10 cellular contexts compared by ENCODE assay signal in the genomic region with DNA sequence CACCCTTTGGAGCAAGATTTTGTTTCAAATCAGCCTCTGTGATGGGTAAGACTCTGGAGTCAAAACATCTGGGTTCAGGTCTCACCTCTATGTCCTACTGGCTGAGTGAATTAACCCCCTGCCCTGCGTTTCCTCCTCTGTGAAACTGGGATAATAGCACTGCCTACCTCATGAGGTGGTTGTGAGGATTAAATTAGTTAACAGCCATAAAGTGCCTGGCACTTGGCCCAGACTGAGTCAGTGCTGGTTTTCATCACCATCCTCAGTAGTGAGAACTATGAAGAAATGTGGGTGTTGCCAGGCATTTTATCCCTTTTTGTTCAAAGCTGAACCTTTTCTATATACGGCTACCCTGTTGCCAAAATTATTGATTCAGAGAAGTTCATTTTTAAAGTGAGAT. TPM values are rescaled to one million over a fixed set of nuclear protein-coding genes. Genes with fewer than 3 reads are reported as not detected.
DNase-seq lines count a peak whose midpoint lies in the region; ATAC-seq and TF ChIP-seq lines count a peak whose summit lies in the region.
"Had no signal": no experiment of that assay in that cellular context is flagged by ENCODE, and none has a peak within 500 bp of the region (broad histone marks: within the 10 kb centered on the region; RNA-seq: fewer than 3 reads in every experiment).

No MANE protein-coding gene starts in this region.

- H3K4me3 ChIP-seq in breast epithelium (no peak overlapping the region), tibial artery (no peak overlapping the region), trophoblast cell (ENCODE audit: low read depth, low read length) (no peak overlapping the region)
- H3K4me3 ChIP-seq in naive thymus-derived CD4-positive, alpha-beta T cell (ENCODE audit: low read length), result no peak overlapping the region

- DNase-seq in MCF 10A (ENCODE audit: unreplicated experiment) (peak; percentile 95), breast epithelium (ENCODE audit: low spot score in 2 of 2) (no peak), left cardiac atrium (peak; percentile 81), tibial artery (peak; percentile 68 to 69), trophoblast cell (no peak)
- DNase-seq in activated T-cell treated with anti-CD3 and anti-CD28 coated beads, Interleukin-2, amount 50 U/mL, for 72 hours, result peak; percentile 48 to 59
- no peak for DNase-seq in naive thymus-derived CD4-positive, alpha-beta T cell
- DNase-seq: DND-41 had no signal

- peaks cover 81% of the 10 kb centered on the region for H3K36me3 Mint-ChIP-seq in MCF 10A (ENCODE audit: insufficient read depth, unreplicated experiment)
- peaks cover 11 to 24% of the 10 kb centered on the region in 2 donors for H3K36me3 Mint-ChIP-seq in activated T-cell treated with anti-CD3 and anti-CD28 coated beads, Interleukin-2, amount 50 U/mL, for 72 hours (ENCODE audit: insufficient read depth in 2 of 2)
- H3K36me3 Mint-ChIP-seq in naive thymus-derived CD4-positive, alpha-beta T cell, result peaks cover 19 to 65% (median 42%) of the 10 kb centered on the region in 5 donors

- H2AK5ac ChIP-seq in trophoblast cell (ENCODE audit: low read length), result no peak overlapping the region

- no peak for TF ChIP-seq CTCF in MCF 10A (IDR thresholded peaks at IDR 0.05; ENCODE audit: unreplicated experiment)
- TF ChIP-seq CTCF in breast epithelium (IDR thresholded peaks at IDR 0.05), result no peak
- no peak for TF ChIP-seq CTCF in tibial artery (IDR thresholded peaks at IDR 0.05)

- H3K27me3 ChIP-seq in breast epithelium (no peaks in the 10 kb centered on the region), tibial artery (no peaks in the 10 kb centered on the region), trophoblast cell (ENCODE audit: insufficient read depth, low read length) (no peaks in the 10 kb centered on the region)
- H3K27me3 ChIP-seq in naive thymus-derived CD4-positive, alpha-beta T cell (ENCODE audit: control insufficient read depth in 2 of 2, insufficient read depth in 2 of 2, low read length in 2 of 2), result no peaks in the 10 kb centered on the region

- CTCF ChIA-PET in MCF 10A (lab: Yijun Ruan, JAX), result interaction anchor here (0.6 to 1.5 kb wide), 5 partner anchors 23 to 284 kb away, joined by 3 to 5 read pairs (median 3); no protein-coding TSS in a partner anchor
- CTCF ChIA-PET in naive thymus-derived CD4-positive, alpha-beta T cell (lab: Charles Lee), result no interaction called here

- H3K18ac ChIP-seq in trophoblast cell (ENCODE audit: low read length), result no peak overlapping the region

- no peak overlapping the region for H3K9ac ChIP-seq in trophoblast cell (ENCODE audit: low read length)

- no peak overlapping the region for H2BK5ac ChIP-seq in trophoblast cell (ENCODE audit: low read depth, low read length, poor library complexity)

- H3K4me2 ChIP-seq in trophoblast cell (ENCODE audit: low read length), result no peak overlapping the region

- no peak overlapping the region for H3K4ac ChIP-seq in trophoblast cell (ENCODE audit: low read depth, low read length)

- H3K27ac ChIP-seq in breast epithelium, result no peak overlapping the region
- no peak overlapping the region for H3K27ac ChIP-seq in tibial artery
- no peak overlapping the region for H3K27ac ChIP-seq in trophoblast cell (ENCODE audit: low read depth, low read length)
- H3K27ac ChIP-seq in naive thymus-derived CD4-positive, alpha-beta T cell (ENCODE audit: low read depth, low read length), result no peak overlapping the region
- H3K27ac ChIP-seq: VCaP had no signal

- H3K4me1 Mint-ChIP-seq in MCF 10A (ENCODE audit: insufficient read depth, unreplicated experiment), result peaks cover 14% of the 10 kb centered on the region
- H3K4me1 Mint-ChIP-seq in activated T-cell treated with anti-CD3 and anti-CD28 coated beads, Interleukin-2, amount 50 U/mL, for 72 hours (ENCODE audit: low read depth), result peaks cover 49% of the 10 kb centered on the region
- H3K4me1 Mint-ChIP-seq in naive thymus-derived CD4-positive, alpha-beta T cell, result peaks cover 0 to 11% (median 0%) of the 10 kb centered on the region in 7 donors

- H3K36me3 ChIP-seq in breast epithelium, result no peaks in the 10 kb centered on the region
- peaks cover 28 to 62% (median 38%) of the 10 kb centered on the region in 3 donors for H3K36me3 ChIP-seq in tibial artery
- peaks cover 18 to 25% of the 10 kb centered on the region in 2 experiments for H3K36me3 ChIP-seq in trophoblast cell (ENCODE audit: control insufficient read depth in 1 of 2, insufficient read depth in 2 of 2, low read length in 2 of 2)
- H3K36me3 ChIP-seq in naive thymus-derived CD4-positive, alpha-beta T cell (ENCODE audit: control insufficient read depth in 2 of 3, insufficient read depth in 3 of 3, low read length in 3 of 3), result peaks cover 0 to 40% (median 0%) of the 10 kb centered on the region in 3 experiments

- intact Hi-C loops in MCF 10A (cut with micrococcal nuclease) (loop anchor here (2.0 kb wide), 1 partner anchor 185 kb away; no protein-coding TSS in a partner anchor), breast epithelium (cut with DNase I; ENCODE audit: low total_unique reads) (no loop called here), left cardiac atrium (cut with DNase I) (loop anchor here in 1 of 2 donors (5.0 kb wide), 1 partner anchor 183 kb away; no protein-coding TSS in a partner anchor), tibial artery (cut with DNase I; ENCODE audit: low total_unique reads) (no loop called here)
- intact Hi-C loops in naive thymus-derived CD4-positive, alpha-beta T cell (cut with micrococcal nuclease), result loop anchor here in 1 of 2 donors (5.0 kb wide), 1 partner anchor 38 kb away; the partner anchor contains the start of gene EIF2AK4

- WGBS in trophoblast cell (ENCODE audit: extremely low coverage, insufficient coverage, insufficient read length), result no CpG with 5 or more reads among the region's 2 CpGs

- no peak overlapping the region for H2BK12ac ChIP-seq in trophoblast cell (ENCODE audit: low read length)

- no TSS peak for BruUV-seq in MCF 10A (replicated peaks; lab: Mats Ljungman, UMichigan)

- no peak overlapping the region for H3K23ac ChIP-seq in trophoblast cell (ENCODE audit: low read length)

- no peaks in the 10 kb centered on the region for H3K79me1 ChIP-seq in trophoblast cell (ENCODE audit: low read length)

- no peak overlapping the region for H4K8ac ChIP-seq in trophoblast cell (ENCODE audit: low read depth, low read length)

- H3K79me2 ChIP-seq in trophoblast cell (ENCODE audit: control insufficient read depth, insufficient read depth, low read length, poor library complexity), result no peaks in the 10 kb centered on the region

- TF ChIP-seq POLR2A in breast epithelium (IDR thresholded peaks at IDR 0.05), result no peak

- peak; percentile 79 for ATAC-seq in activated T-cell treated with anti-CD3 and anti-CD28 coated beads, Interleukin-2, amount 50 U/mL, for 72 hours (replicated peaks in 1 of 2)
- ATAC-seq in left cardiac atrium, result peak; percentile 61 to 95
- ATAC-seq in GM18867 (IDR thresholded peaks at IDR 0.05; ENCODE audit: unreplicated experiment), result no peak
- no peak for ATAC-seq in naive thymus-derived CD4-positive, alpha-beta T cell

- H2AFZ ChIP-seq in trophoblast cell (ENCODE audit: insufficient read depth, low read length, poor library complexity), result no peak overlapping the region

- H3K27ac Mint-ChIP-seq in MCF 10A (ENCODE audit: low read depth, unreplicated experiment), result peak overlapping the region; percentile 71
- H3K27ac Mint-ChIP-seq in activated T-cell treated with anti-CD3 and anti-CD28 coated beads, Interleukin-2, amount 50 U/mL, for 72 hours, result peak overlapping the region; percentile 83
- H3K27ac Mint-ChIP-seq in naive thymus-derived CD4-positive, alpha-beta T cell, result no peak overlapping the region

- no peak overlapping the region for H3K14ac ChIP-seq in trophoblast cell (ENCODE audit: low read length)

- POLR2A ChIA-PET in MCF 10A (lab: Yijun Ruan, JAX), result interaction anchor here (0.6 to 2.9 kb wide), 8 partner anchors 11 to 344 kb away, joined by 3 to 22 read pairs (median 5); partner anchors contain the start of genes EIF2AK4 and FSIP1
- POLR2A ChIA-PET in naive thymus-derived CD4-positive, alpha-beta T cell (lab: Charles Lee), result no interaction called here

- H3K27me3 Mint-ChIP-seq in MCF 10A (ENCODE audit: insufficient read depth, unreplicated experiment), result no peaks in the 10 kb centered on the region
- H3K27me3 Mint-ChIP-seq in activated T-cell treated with anti-CD3 and anti-CD28 coated beads, Interleukin-2, amount 50 U/mL, for 72 hours (ENCODE audit: low read depth), result no peaks in the 10 kb centered on the region
- no peaks in the 10 kb centered on the region for H3K27me3 Mint-ChIP-seq in naive thymus-derived CD4-positive, alpha-beta T cell

- H3K4me3 Mint-ChIP-seq in MCF 10A (ENCODE audit: unreplicated experiment), result no peak overlapping the region
- peak overlapping the region; percentile 70 to 75 for H3K4me3 Mint-ChIP-seq in activated T-cell treated with anti-CD3 and anti-CD28 coated beads, Interleukin-2, amount 50 U/mL, for 72 hours
- no peak overlapping the region for H3K4me3 Mint-ChIP-seq in naive thymus-derived CD4-positive, alpha-beta T cell

- no peak overlapping the region for H4K12ac ChIP-seq in trophoblast cell (ENCODE audit: low read depth, low read length)

- no peak overlapping the region for H2BK120ac ChIP-seq in trophoblast cell (ENCODE audit: insufficient read depth, low read length, poor library complexity)

- H3K4me1 ChIP-seq in breast epithelium, result no peaks in the 10 kb centered on the region
- H3K4me1 ChIP-seq in tibial artery, result peaks cover 0 to 4% (median 0%) of the 10 kb centered on the region in 4 donors
- no peaks in the 10 kb centered on the region for H3K4me1 ChIP-seq in trophoblast cell (ENCODE audit: control insufficient read depth in 1 of 2, insufficient read depth in 2 of 2, low read length in 2 of 2)
- H3K4me1 ChIP-seq in naive thymus-derived CD4-positive, alpha-beta T cell (ENCODE audit: control insufficient read depth in 2 of 2, insufficient read depth in 2 of 2, low read length in 2 of 2), result no peaks in the 10 kb centered on the region

- no peak overlapping the region for H4K91ac ChIP-seq in trophoblast cell (ENCODE audit: low read depth, low read length)

- H3K9me3 ChIP-seq in breast epithelium, result no peaks in the 10 kb centered on the region
- no peaks in the 10 kb centered on the region for H3K9me3 ChIP-seq in tibial artery
- no peaks in the 10 kb centered on the region for H3K9me3 ChIP-seq in trophoblast cell (ENCODE audit: insufficient read depth, low read depth, low read length)
- H3K9me3 ChIP-seq in naive thymus-derived CD4-positive, alpha-beta T cell (ENCODE audit: control insufficient read depth in 2 of 3, low read length in 3 of 3), result no peaks in the 10 kb centered on the region

- H3K9me3 Mint-ChIP-seq in MCF 10A (ENCODE audit: unreplicated experiment), result no peaks in the 10 kb centered on the region
- no peaks in the 10 kb centered on the region for H3K9me3 Mint-ChIP-seq in activated T-cell treated with anti-CD3 and anti-CD28 coated beads, Interleukin-2, amount 50 U/mL, for 72 hours
- peaks cover 0 to 1% (median 0%) of the 10 kb centered on the region in 11 donors for H3K9me3 Mint-ChIP-seq in naive thymus-derived CD4-positive, alpha-beta T cell

RNA-seq across cellular contexts. Expression of gene EIF2AK4, which starts 36.0 kb away (rescaled TPM):
- total RNA-seq in MCF 10A (2022) (37.2 and 44.8 TPM in 2 replicates), breast epithelium (10 to 100 TPM; 44.9 to 54.3 (median 46.7) TPM), left cardiac atrium (10 to 100 TPM; 23.4 to 25.1 TPM)
- 10 to 100 TPM; 34.9 to 38.0 TPM for total RNA-seq in activated T-cell treated with anti-CD3 and anti-CD28 coated beads, Interleukin-2, amount 50 U/mL, for 72 hours
- polyA plus RNA-seq in trophoblast cell (2013), result 33.5 and 36.3 TPM in 2 replicates
- 10 to 100 TPM; 14.9 to 34.7 (median 15.5) TPM for total RNA-seq in naive thymus-derived CD4-positive, alpha-beta T cell
- 10 to 100 TPM; 12.7 to 21.1 TPM for polyA plus RNA-seq in naive thymus-derived CD4-positive, alpha-beta T cell

RNA-seq across cellular contexts. Expression of gene GPR176, which starts 49.8 kb away (rescaled TPM):
- total RNA-seq in MCF 10A (2022) (1.8 and 2.3 TPM in 2 replicates), breast epithelium (10 to 100 TPM in 1 of 3 donors, 1 to 10 TPM in 2; 4.4 to 12.1 (median 9.4) TPM), left cardiac atrium (1 to 10 TPM; 2.9 to 4.8 TPM)
- under 1 TPM; 0.41 to 0.72 TPM for total RNA-seq in activated T-cell treated with anti-CD3 and anti-CD28 coated beads, Interleukin-2, amount 50 U/mL, for 72 hours
- polyA plus RNA-seq in trophoblast cell (2013), result 1.2 TPM in 2 replicates
- under 1 TPM in 1 of 5 experiments, not detected in 4; 0.07 TPM for total RNA-seq in naive thymus-derived CD4-positive, alpha-beta T cell
- polyA plus RNA-seq in naive thymus-derived CD4-positive, alpha-beta T cell, result not detected

Comparison
In these comparisons a context has a peak if more than half of its experiments do, and no peak if none do; other contexts are left out.
1. DNase-seq: peak in MCF 10A (single experiment), activated T-cell treated with anti-CD3 and anti-CD28 coated beads, Interleukin-2, amount 50 U/mL, for 72 hours (2 of 2), left cardiac atrium (single experiment) and tibial artery (2 of 2); none in breast epithelium (0 of 2), trophoblast cell (0 of 2) and naive thymus-derived CD4-positive, alpha-beta T cell (0 of 9).
2. H3K27ac Mint-ChIP-seq: peak in MCF 10A (single experiment) and activated T-cell treated with anti-CD3 and anti-CD28 coated beads, Interleukin-2, amount 50 U/mL, for 72 hours (single experiment); none in naive thymus-derived CD4-positive, alpha-beta T cell (0 of 9).
3. H3K4me3 Mint-ChIP-seq: peak in activated T-cell treated with anti-CD3 and anti-CD28 coated beads, Interleukin-2, amount 50 U/mL, for 72 hours (2 of 2); none in MCF 10A (single experiment) and naive thymus-derived CD4-positive, alpha-beta T cell (0 of 10).
4. ATAC-seq: peak in activated T-cell treated with anti-CD3 and anti-CD28 coated beads, Interleukin-2, amount 50 U/mL, for 72 hours (2 of 2) and left cardiac atrium (2 of 2); none in GM18867 (single experiment) and naive thymus-derived CD4-positive, alpha-beta T cell (single experiment).